ENCODE assay signal across 12 cellular contexts in genomic region chr5:42858031-42858643, GRCh38. TPM values are rescaled to one million over a fixed set of nuclear protein-coding genes. Genes with fewer than 3 reads are reported as not detected.
DNase-seq lines count a peak whose midpoint lies in the region.
"Had no signal": no experiment of that assay in that cellular context is flagged by ENCODE, and none has a peak within 500 bp of the region (broad histone marks: within the 10 kb centered on the region; RNA-seq: fewer than 3 reads in every experiment).

No MANE protein-coding gene starts in this region.

- peak; percentile 58 for DNase-seq in NCI-H748 (lab: John Stamatoyannopoulos, UW; ENCODE audit: unreplicated experiment)
- DNase-seq in cerebellar cortex (ENCODE audit: low spot score): peak; percentile 5
- DNase-seq in inferior parietal cortex (ENCODE audit: extremely low spot score): peak; percentile 81
- DNase-seq in substantia nigra (lab: John Stamatoyannopoulos, UW): peak in 31 of 49 donors; percentile 11 to 70 (median 41)
- DNase-seq in DMS79 treated with DMSO at 0.1 percent for 48 hours (lab: John Stamatoyannopoulos, UW): no peak
- no peak for DNase-seq in activated CD4-positive, CD25-positive, alpha-beta regulatory T cell (lab: John Stamatoyannopoulos, UW)
- DNase-seq in activated naive CD8-positive, alpha-beta T cell treated with anti-CD3 and anti-CD28 coated beads for 36 hours: no peak
- DNase-seq in NCI-H345 (lab: John Stamatoyannopoulos, UW): no peak
- DNase-seq: activated effector memory CD4-positive, alpha-beta T cell treated with anti-CD3 and anti-CD28 coated beads, Interleukin-2, amount 50 U/mL, for 16 hours; stimulated activated naive CD8-positive, alpha-beta T cell treated with anti-CD3 and anti-CD28 coated beads, Interleukin-15, Interleukin-2, amounts not matched to agents 100 U/mL and 50 U/mL, for 24 hours had no signal

- H3K27me3 Mint-ChIP-seq in activated naive CD8-positive, alpha-beta T cell treated with anti-CD3 and anti-CD28 coated beads for 36 hours: peaks cover 4% of the 10 kb centered on the region
- H3K27me3 Mint-ChIP-seq: progenitor cell of endocrine pancreas had no signal

- no peaks in the 10 kb centered on the region for H3K4me1 Mint-ChIP-seq in activated naive CD8-positive, alpha-beta T cell treated with anti-CD3 and anti-CD28 coated beads for 36 hours

- H3K4me3 Mint-ChIP-seq in activated naive CD8-positive, alpha-beta T cell treated with anti-CD3 and anti-CD28 coated beads for 36 hours: no peak overlapping the region
- H3K4me3 Mint-ChIP-seq: T-helper 1 cell treated with Interleukin-12 subunit alpha and Interleukin-12 subunit beta and Interleukin-4 antibody, amounts not matched to agents 30 μg/mL and 1 μg/mL, for 36 hours had no signal

- no peaks in the 10 kb centered on the region for H3K36me3 Mint-ChIP-seq in activated naive CD8-positive, alpha-beta T cell treated with anti-CD3 and anti-CD28 coated beads for 36 hours

- H3K9me3 Mint-ChIP-seq in activated naive CD8-positive, alpha-beta T cell treated with anti-CD3 and anti-CD28 coated beads for 36 hours: peaks cover 2% of the 10 kb centered on the region
- H3K9me3 Mint-ChIP-seq: T-helper 1 cell treated with Interleukin-12 subunit alpha and Interleukin-12 subunit beta and Interleukin-4 antibody, amounts not matched to agents 30 μg/mL and 1 μg/mL, for 36 hours had no signal

- peak overlapping the region; percentile 99 for H3K27ac ChIP-seq in substantia nigra (ENCODE audit: low read depth, low read length, poor library complexity, severe bottlenecking)

- H3K27ac Mint-ChIP-seq in activated naive CD8-positive, alpha-beta T cell treated with anti-CD3 and anti-CD28 coated beads for 36 hours: no peak overlapping the region
- H3K27ac Mint-ChIP-seq: progenitor cell of endocrine pancreas; T-helper 1 cell treated with Interleukin-12 subunit alpha and Interleukin-12 subunit beta and Interleukin-4 antibody, amounts not matched to agents 30 μg/mL and 1 μg/mL, for 36 hours had no signal

RNA-seq across cellular contexts. Expression of gene SELENOP, which starts 46.4 kb away (rescaled TPM):
- not detected for total RNA-seq in activated naive CD8-positive, alpha-beta T cell treated with anti-CD3 and anti-CD28 coated beads for 36 hours

Comparison
In these comparisons a context has a peak if more than half of its experiments do, and no peak if none do; other contexts are left out.
1. DNase-seq: peak in NCI-H748 (single experiment), cerebellar cortex (single experiment), inferior parietal cortex (single experiment) and substantia nigra (31 of 49); none in DMS79 treated with DMSO at 0.1 percent for 48 hours (single experiment), activated CD4-positive, CD25-positive, alpha-beta regulatory T cell (0 of 4), activated naive CD8-positive, alpha-beta T cell treated with anti-CD3 and anti-CD28 coated beads for 36 hours (single experiment) and NCI-H345 (single experiment).